8 cellular contexts compared by ENCODE assay signal in genomic region chr7:50448823-50449222, GRCh38. TPM values are rescaled to one million over a fixed set of nuclear protein-coding genes. Genes with fewer than 3 reads are reported as not detected.
DNase-seq lines count a peak whose midpoint lies in the region; ATAC-seq and TF ChIP-seq lines count a peak whose summit lies in the region.

No MANE protein-coding gene starts in this region.

- peaks cover 18 to 28% of the 10 kb centered on the region in 2 donors for H3K36me3 Mint-ChIP-seq in CD4-positive, alpha-beta memory T cell
- peaks cover 29% of the 10 kb centered on the region for H3K36me3 Mint-ChIP-seq in brain
- H3K36me3 Mint-ChIP-seq in GM23338 (ENCODE audit: low read depth): peaks cover 12% of the 10 kb centered on the region

- peak overlapping the region in 1 of 8 donors; percentile 92 for H3K4me3 Mint-ChIP-seq in CD4-positive, alpha-beta memory T cell
- peak overlapping the region; percentile 86 to 91 (median 89) for H3K4me3 Mint-ChIP-seq in brain
- no peak overlapping the region for H3K4me3 Mint-ChIP-seq in GM23338

- peaks cover 17 to 28% (median 20%) of the 10 kb centered on the region in 4 donors for H3K4me1 Mint-ChIP-seq in CD4-positive, alpha-beta memory T cell
- H3K4me1 Mint-ChIP-seq in brain (peaks cover 46% of the 10 kb centered on the region), GM23338 (peaks cover 10% of the 10 kb centered on the region; the same call in 2 of the 3 replicates)

- no peak for DNase-seq in CD4-positive, alpha-beta memory T cell
- DNase-seq in NCI-H82 (lab: John Stamatoyannopoulos, UW) (no peak), GOT3 (lab: John Stamatoyannopoulos, UW) (no peak), GM23338 (ENCODE audit: low spot score) (no peak)
- no peak for DNase-seq in activated CD4-positive, alpha-beta T cell treated with anti-CD3 and anti-CD28 coated beads, Interleukin-2, amount 50 U/mL, for 48 hours

- no peak for TF ChIP-seq CTCF in brain (conservative IDR thresholded peaks at IDR 0.05)
- TF ChIP-seq CTCF in GM23338 (conservative IDR thresholded peaks at IDR 0.05; ENCODE audit: low read depth in 2 of 2): no peak

- H3K79me2 ChIP-seq in GM23338 (replicated peaks; ENCODE audit: insufficient read depth): no peaks in the 10 kb centered on the region

- H3K4me3 ChIP-seq in CD4-positive, alpha-beta memory T cell (ENCODE audit: low read length in 2 of 2): no peak overlapping the region
- H3K4me3 ChIP-seq in GM23338: no peak overlapping the region

- CTCF ChIA-PET in CD4-positive, alpha-beta memory T cell (lab: Charles Lee; ENCODE audit: partially characterized antibody): interaction anchor here (1.2 kb wide), 1 partner anchor 20 kb away, joined by 3 read pairs; no protein-coding TSS in a partner anchor

- no peaks in the 10 kb centered on the region; the same call in 1 of the 2 replicates for H3K9me2 ChIP-seq in GM23338 (ENCODE audit: insufficient read depth)

- ATAC-seq in GM19395 (IDR thresholded peaks at IDR 0.05; ENCODE audit: unreplicated experiment): peak; percentile 51
- ATAC-seq in HG03460 (IDR thresholded peaks at IDR 0.05; ENCODE audit: unreplicated experiment): peak; percentile 26
- ATAC-seq in GM23338: no peak

- peaks cover 5% of the 10 kb centered on the region; the same call in 1 of the 2 replicates for H3F3A ChIP-seq in GM23338 (replicated peaks; ENCODE audit: low read depth)

- no peaks in the 10 kb centered on the region for H4K20me1 ChIP-seq in GM23338 (replicated peaks; ENCODE audit: insufficient read depth)

- peak overlapping the region; percentile 17 to 97 (median 95) for H3K27ac Mint-ChIP-seq in CD4-positive, alpha-beta memory T cell
- peak overlapping the region in 2 of 5 experiments; percentile 0 to 81 for H3K27ac Mint-ChIP-seq in brain
- no peak overlapping the region for H3K27ac Mint-ChIP-seq in GM23338

- H3K9me3 ChIP-seq in CD4-positive, alpha-beta memory T cell (ENCODE audit: control insufficient read depth in 1 of 2, low read length in 2 of 2): no peaks in the 10 kb centered on the region

- no peak overlapping the region for H3K4me2 ChIP-seq in GM23338

- POLR2A ChIA-PET in CD4-positive, alpha-beta memory T cell (lab: Charles Lee; ENCODE audit: partially characterized antibody): interaction anchor here (1.1 kb wide), 1 partner anchor 242 kb away, joined by 3 read pairs; no protein-coding TSS in a partner anchor

- no peaks in the 10 kb centered on the region for H3K27me3 Mint-ChIP-seq in CD4-positive, alpha-beta memory T cell
- no peaks in the 10 kb centered on the region for H3K27me3 Mint-ChIP-seq in brain
- peaks cover 8% of the 10 kb centered on the region for H3K27me3 Mint-ChIP-seq in GM23338 (ENCODE audit: insufficient read depth, low read depth, poor library complexity)

- H3K9me3 Mint-ChIP-seq in CD4-positive, alpha-beta memory T cell: no peaks in the 10 kb centered on the region
- H3K9me3 Mint-ChIP-seq in brain (peaks cover 0 to 2% (median 0%) of the 10 kb centered on the region in 5 experiments), GM23338 (no peaks in the 10 kb centered on the region)

- H2AFZ ChIP-seq in GM23338: no peak overlapping the region

- H3K27me3 ChIP-seq in CD4-positive, alpha-beta memory T cell (ENCODE audit: insufficient read depth, low read length): no peaks in the 10 kb centered on the region
- peaks cover 19% of the 10 kb centered on the region for H3K27me3 ChIP-seq in GM23338 (ENCODE audit: insufficient read depth)

- intact Hi-C loops in CD4-positive, alpha-beta memory T cell (cut with micrococcal nuclease): no loop called here

- peaks cover 20% of the 10 kb centered on the region for H3K4me1 ChIP-seq in CD4-positive, alpha-beta memory T cell (ENCODE audit: insufficient read depth, low read length)
- peaks cover 9% of the 10 kb centered on the region for H3K4me1 ChIP-seq in GM23338 (ENCODE audit: insufficient read depth)

- peak overlapping the region; percentile 79 for H3K27ac ChIP-seq in CD4-positive, alpha-beta memory T cell (ENCODE audit: low read depth, low read length)
- no peak overlapping the region for H3K27ac ChIP-seq in GM23338 (ENCODE audit: low read depth)

- H3K36me3 ChIP-seq in CD4-positive, alpha-beta memory T cell (ENCODE audit: insufficient read depth, low read length): peaks cover 17% of the 10 kb centered on the region
- H3K36me3 ChIP-seq in GM23338 (ENCODE audit: insufficient read depth): no peaks in the 10 kb centered on the region

TF ChIP-seq in GM23338, 12 proteins besides CTCF, POLR2A, EP300 and RAD21:
- TF ChIP-seq EZH2phosphoT487 (IDR thresholded peaks at IDR 0.05; ENCODE audit: unreplicated experiment) (no peak), ZNF114 (CRISPR knock-in tag; IDR thresholded peaks at IDR 0.05) (no peak), ETS1 (IDR thresholded peaks at IDR 0.05) (no peak), EZH2 (IDR thresholded peaks at IDR 0.05; ENCODE audit: low read depth, unreplicated experiment) (no peak), CREB1 (CRISPR knock-in tag; IDR thresholded peaks at IDR 0.05; ENCODE audit: low read depth) (no peak)

RNA-seq across cellular contexts. Expression of gene FIGNL1, which starts 1.3 kb away (rescaled TPM):
- 10 to 100 TPM; 16.2 to 17.1 TPM for total RNA-seq in CD4-positive, alpha-beta memory T cell
- polyA plus RNA-seq in CD4-positive, alpha-beta memory T cell: 10 to 100 TPM in 1 of 2 donors, 1 to 10 TPM in 1; 4.8 to 12.1 TPM
- polyA plus RNA-seq in brain (ENCODE audit: insufficient read depth, low read depth, low replicate concordance): 8.8 TPM
- 15.8 and 24.9 TPM in 2 replicates for total RNA-seq in GM23338 (2014; rRNA removed; shearing (Covaris generic))
- 5.5 and 6.6 TPM in 2 replicates for polyA plus RNA-seq in GM23338 (2016; fragmentation: Nextera tagmentation; extraction: Ambion mirVana)
